1 cellular context compared by ENCODE assay signal in the genomic region with DNA sequence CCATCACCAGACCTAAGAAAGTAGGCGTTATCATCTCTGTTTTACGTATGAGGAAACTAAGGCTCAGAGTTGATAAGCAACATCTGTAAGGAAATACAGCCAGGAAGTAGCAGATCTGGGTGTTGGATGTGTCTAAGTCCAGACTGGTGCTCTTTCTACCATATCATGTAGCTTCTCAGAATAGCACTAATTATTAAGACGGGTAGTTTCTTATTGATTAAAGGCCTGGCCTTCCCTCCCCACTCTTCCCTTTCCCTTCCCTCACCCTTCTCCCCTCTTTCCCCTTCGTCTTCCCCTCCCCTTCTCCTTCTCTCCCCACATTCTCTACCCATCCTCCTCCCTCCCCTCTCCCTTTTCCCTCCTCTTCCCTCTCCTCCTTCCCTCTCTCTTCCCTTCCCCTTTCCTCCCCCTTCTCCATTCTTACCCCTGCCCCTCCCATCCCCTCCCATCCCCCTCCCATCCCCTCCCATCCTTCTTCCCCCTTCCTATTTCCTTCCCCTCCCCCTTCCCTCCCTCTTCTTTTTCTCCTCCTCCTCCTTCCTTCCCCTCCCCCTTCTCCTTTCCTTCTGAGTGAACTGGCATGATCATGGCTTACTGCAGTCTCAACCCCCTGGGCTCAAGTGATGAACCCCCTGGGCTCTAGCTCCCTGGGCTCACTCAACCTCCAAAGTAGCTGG.
TF ChIP-seq lines count a peak whose summit lies in the region.

No MANE protein-coding gene starts in this region.

TF ChIP-seq in GM23338, 12 proteins besides CTCF, POLR2A, EP300 and RAD21:
- TF ChIP-seq, protein P1, sequence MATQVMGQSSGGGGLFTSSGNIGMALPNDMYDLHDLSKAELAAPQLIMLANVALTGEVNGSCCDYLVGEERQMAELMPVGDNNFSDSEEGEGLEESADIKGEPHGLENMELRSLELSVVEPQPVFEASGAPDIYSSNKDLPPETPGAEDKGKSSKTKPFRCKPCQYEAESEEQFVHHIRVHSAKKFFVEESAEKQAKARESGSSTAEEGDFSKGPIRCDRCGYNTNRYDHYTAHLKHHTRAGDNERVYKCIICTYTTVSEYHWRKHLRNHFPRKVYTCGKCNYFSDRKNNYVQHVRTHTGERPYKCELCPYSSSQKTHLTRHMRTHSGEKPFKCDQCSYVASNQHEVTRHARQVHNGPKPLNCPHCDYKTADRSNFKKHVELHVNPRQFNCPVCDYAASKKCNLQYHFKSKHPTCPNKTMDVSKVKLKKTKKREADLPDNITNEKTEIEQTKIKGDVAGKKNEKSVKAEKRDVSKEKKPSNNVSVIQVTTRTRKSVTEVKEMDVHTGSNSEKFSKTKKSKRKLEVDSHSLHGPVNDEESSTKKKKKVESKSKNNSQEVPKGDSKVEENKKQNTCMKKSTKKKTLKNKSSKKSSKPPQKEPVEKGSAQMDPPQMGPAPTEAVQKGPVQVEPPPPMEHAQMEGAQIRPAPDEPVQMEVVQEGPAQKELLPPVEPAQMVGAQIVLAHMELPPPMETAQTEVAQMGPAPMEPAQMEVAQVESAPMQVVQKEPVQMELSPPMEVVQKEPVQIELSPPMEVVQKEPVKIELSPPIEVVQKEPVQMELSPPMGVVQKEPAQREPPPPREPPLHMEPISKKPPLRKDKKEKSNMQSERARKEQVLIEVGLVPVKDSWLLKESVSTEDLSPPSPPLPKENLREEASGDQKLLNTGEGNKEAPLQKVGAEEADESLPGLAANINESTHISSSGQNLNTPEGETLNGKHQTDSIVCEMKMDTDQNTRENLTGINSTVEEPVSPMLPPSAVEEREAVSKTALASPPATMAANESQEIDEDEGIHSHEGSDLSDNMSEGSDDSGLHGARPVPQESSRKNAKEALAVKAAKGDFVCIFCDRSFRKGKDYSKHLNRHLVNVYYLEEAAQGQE (IDR thresholded peaks at IDR 0.05; ENCODE audit: unreplicated experiment), result no peak
- no peak for TF ChIP-seq POLR2AphosphoS5 (IDR thresholded peaks at IDR 0.05; ENCODE audit: low read depth)
- TF ChIP-seq, protein P2, sequence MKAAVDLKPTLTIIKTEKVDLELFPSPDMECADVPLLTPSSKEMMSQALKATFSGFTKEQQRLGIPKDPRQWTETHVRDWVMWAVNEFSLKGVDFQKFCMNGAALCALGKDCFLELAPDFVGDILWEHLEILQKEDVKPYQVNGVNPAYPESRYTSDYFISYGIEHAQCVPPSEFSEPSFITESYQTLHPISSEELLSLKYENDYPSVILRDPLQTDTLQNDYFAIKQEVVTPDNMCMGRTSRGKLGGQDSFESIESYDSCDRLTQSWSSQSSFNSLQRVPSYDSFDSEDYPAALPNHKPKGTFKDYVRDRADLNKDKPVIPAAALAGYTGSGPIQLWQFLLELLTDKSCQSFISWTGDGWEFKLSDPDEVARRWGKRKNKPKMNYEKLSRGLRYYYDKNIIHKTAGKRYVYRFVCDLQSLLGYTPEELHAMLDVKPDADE (IDR thresholded peaks at IDR 0.05), result no peak
- no peak for TF ChIP-seq ZNF114 (CRISPR knock-in tag; IDR thresholded peaks at IDR 0.05)
- no peak for TF ChIP-seq EZH2phosphoT487 (IDR thresholded peaks at IDR 0.05; ENCODE audit: unreplicated experiment)
